ENCODE assay signal across 8 cellular contexts in genomic region chr3:115875460-115875859, GRCh38.
"Had no signal": no experiment of that assay in that cellular context is flagged by ENCODE, and none has a peak within 500 bp of the region (broad histone marks: within the 10 kb centered on the region; RNA-seq: fewer than 3 reads in every experiment).

No MANE protein-coding gene starts in this region.

- H3K9ac ChIP-seq: GM23248 had no signal

- H3K36me3 ChIP-seq: HAP-1 had no signal

- H3K4me1 ChIP-seq: HAP-1 had no signal

- H2AFZ ChIP-seq: GM23248 had no signal

- H3K4me3 Mint-ChIP-seq: H9, HFFc6 had no signal

- H3K27ac ChIP-seq: GM23248 had no signal

- H3K4me3 ChIP-seq: GM23248, HAP-1 had no signal

- H3K9me3 Mint-ChIP-seq: H9, HFFc6 had no signal

- DNase-seq: GM23248, GOT3, H7, H9, HCEC 1CT, HFFc6 had no signal

- H3K27ac Mint-ChIP-seq: HFFc6 had no signal

- ATAC-seq: HCT116 had no signal

- H3K9me3 ChIP-seq: HAP-1 had no signal
